8 cellular contexts compared by ENCODE assay signal in the genomic region with DNA sequence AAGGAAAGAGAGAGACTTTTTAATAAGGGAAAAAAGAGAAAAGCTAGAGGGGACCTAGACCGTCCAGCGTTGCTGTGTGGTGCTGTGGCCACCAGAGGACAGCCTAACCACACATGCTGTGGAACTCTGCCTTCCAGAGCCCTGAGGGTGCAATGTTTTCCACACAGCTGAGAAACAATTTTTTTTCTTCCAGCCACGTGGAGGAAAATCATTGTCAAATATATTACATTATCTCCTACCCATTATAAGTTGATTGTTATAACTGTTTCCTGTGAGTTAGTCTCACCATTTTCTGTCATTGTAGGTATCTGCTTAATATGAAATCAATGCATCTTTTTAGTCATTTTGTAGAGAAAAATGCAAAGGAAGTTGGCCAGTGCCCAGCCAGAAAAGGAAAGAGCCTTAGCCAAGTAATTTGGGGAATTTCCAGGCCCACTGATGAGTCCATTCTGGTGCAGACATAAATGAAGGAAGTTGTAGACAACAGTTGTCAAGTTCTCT. TPM values are rescaled to one million over a fixed set of nuclear protein-coding genes. Genes with fewer than 3 reads are reported as not detected.
DNase-seq lines count a peak whose midpoint lies in the region; ATAC-seq and TF ChIP-seq lines count a peak whose summit lies in the region.

No MANE protein-coding gene starts in this region.

- peaks cover 6% of the 10 kb centered on the region for H3K4me1 Mint-ChIP-seq in activated CD8-positive, alpha-beta T cell treated with anti-CD3 and anti-CD28 coated beads for 36 hours (ENCODE audit: low read depth)
- peaks cover 7% of the 10 kb centered on the region for H3K4me1 Mint-ChIP-seq in endothelial cell (ENCODE audit: unreplicated experiment)
- no peaks in the 10 kb centered on the region for H3K4me1 Mint-ChIP-seq in stimulated activated memory B cell treated with anti-CD40 and anti-IgM and Interleukin-4, amounts not matched to agents 10 μg/mL and 1 μg/mL and 100 μg/mL, for 72 hours

- peaks cover 16% of the 10 kb centered on the region for H3K27me3 Mint-ChIP-seq in activated CD8-positive, alpha-beta T cell treated with anti-CD3 and anti-CD28 coated beads for 36 hours
- H3K27me3 Mint-ChIP-seq in endothelial cell (ENCODE audit: unreplicated experiment), result peaks cover 1% of the 10 kb centered on the region
- H3K27me3 Mint-ChIP-seq in stimulated activated memory B cell treated with anti-CD40 and anti-IgM and Interleukin-4, amounts not matched to agents 10 μg/mL and 1 μg/mL and 100 μg/mL, for 72 hours, result peaks cover 23% of the 10 kb centered on the region

- peak; percentile 100 for TF ChIP-seq CTCF in BJ (IDR thresholded peaks at IDR 0.05; ENCODE audit: insufficient read depth, low read depth, low read length)
- TF ChIP-seq CTCF in activated CD8-positive, alpha-beta T cell treated with anti-CD3 and anti-CD28 coated beads for 36 hours (IDR thresholded peaks at IDR 0.05), result peak; percentile 92
- TF ChIP-seq CTCF in endothelial cell (IDR thresholded peaks at IDR 0.05; ENCODE audit: unreplicated experiment), result peak; percentile 83

- no peak overlapping the region for H3K4me3 ChIP-seq in BJ (ENCODE audit: low read depth, low read length)

- POLR2A ChIA-PET in BJ (lab: Charles Lee), result no interaction called here
- POLR2A ChIA-PET in activated CD8-positive, alpha-beta T cell treated with anti-CD3 and anti-CD28 coated beads for 36 hours (lab: Charles Lee), result interaction anchor here (0.7 kb wide), 1 partner anchor 76 kb away, joined by 4 read pairs; no protein-coding TSS in a partner anchor

- no peaks in the 10 kb centered on the region for H3K9me3 Mint-ChIP-seq in activated CD8-positive, alpha-beta T cell treated with anti-CD3 and anti-CD28 coated beads for 36 hours
- H3K9me3 Mint-ChIP-seq in endothelial cell (ENCODE audit: unreplicated experiment), result no peaks in the 10 kb centered on the region
- H3K9me3 Mint-ChIP-seq in stimulated activated memory B cell treated with anti-CD40 and anti-IgM and Interleukin-4, amounts not matched to agents 10 μg/mL and 1 μg/mL and 100 μg/mL, for 72 hours, result no peaks in the 10 kb centered on the region

- no peaks in the 10 kb centered on the region for H3K36me3 Mint-ChIP-seq in activated CD8-positive, alpha-beta T cell treated with anti-CD3 and anti-CD28 coated beads for 36 hours (ENCODE audit: low read depth)
- no peaks in the 10 kb centered on the region for H3K36me3 Mint-ChIP-seq in endothelial cell (ENCODE audit: low read depth, unreplicated experiment)
- H3K36me3 Mint-ChIP-seq in stimulated activated memory B cell treated with anti-CD40 and anti-IgM and Interleukin-4, amounts not matched to agents 10 μg/mL and 1 μg/mL and 100 μg/mL, for 72 hours, result peaks cover 5% of the 10 kb centered on the region

- H3K36me3 ChIP-seq in BJ (ENCODE audit: control insufficient read depth, insufficient read depth, low read length), result no peaks in the 10 kb centered on the region

- no peak overlapping the region for H3K4me3 Mint-ChIP-seq in activated CD8-positive, alpha-beta T cell treated with anti-CD3 and anti-CD28 coated beads for 36 hours
- H3K4me3 Mint-ChIP-seq in endothelial cell (ENCODE audit: unreplicated experiment), result no peak overlapping the region
- no peak overlapping the region for H3K4me3 Mint-ChIP-seq in stimulated activated memory B cell treated with anti-CD40 and anti-IgM and Interleukin-4, amounts not matched to agents 10 μg/mL and 1 μg/mL and 100 μg/mL, for 72 hours

- no peak overlapping the region for H3K27ac Mint-ChIP-seq in activated CD8-positive, alpha-beta T cell treated with anti-CD3 and anti-CD28 coated beads for 36 hours
- H3K27ac Mint-ChIP-seq in endothelial cell (ENCODE audit: unreplicated experiment), result peak overlapping the region; percentile 84
- H3K27ac Mint-ChIP-seq in stimulated activated memory B cell treated with anti-CD40 and anti-IgM and Interleukin-4, amounts not matched to agents 10 μg/mL and 1 μg/mL and 100 μg/mL, for 72 hours, result no peak overlapping the region

- ATAC-seq in GM18868 (IDR thresholded peaks at IDR 0.05; ENCODE audit: unreplicated experiment), result peak; percentile 98
- ATAC-seq in HG03064 (IDR thresholded peaks at IDR 0.05; ENCODE audit: low read depth, unreplicated experiment), result peak; percentile 86
- ATAC-seq in activated CD8-positive, alpha-beta T cell treated with anti-CD3 and anti-CD28 coated beads for 36 hours, result peak; percentile 100
- peak; percentile 72 for ATAC-seq in stimulated activated memory B cell treated with anti-CD40 and anti-IgM and Interleukin-4, amounts not matched to agents 10 μg/mL and 1 μg/mL and 100 μg/mL, for 72 hours

- intact Hi-C loops in activated CD8-positive, alpha-beta T cell treated with anti-CD3 and anti-CD28 coated beads for 36 hours (cut with micrococcal nuclease), result loop anchor here (5.0 kb wide), 1 partner anchor 37 kb away; no protein-coding TSS in a partner anchor

- CTCF ChIA-PET in BJ (lab: Yijun Ruan, JAX), result interaction anchor here (0.6 to 2.7 kb wide), 28 partner anchors 10 to 976 kb away, joined by 3 to 37 read pairs (median 5); no protein-coding TSS in a partner anchor
- CTCF ChIA-PET in activated CD8-positive, alpha-beta T cell treated with anti-CD3 and anti-CD28 coated beads for 36 hours (lab: Charles Lee), result interaction anchor here (0.7 to 6.1 kb wide), 23 partner anchors 9 to 81 kb away, joined by 3 to 64 read pairs (median 5); a partner anchor contains a TSS

- DNase-seq in BJ (ENCODE audit: low read depth) (peak; percentile 24), NCI-H460 (ENCODE audit: extremely low read depth, low read depth) (peak; percentile 51), endothelial cell (ENCODE audit: low spot score) (peak; percentile 68), myocyte (ENCODE audit: low read depth) (peak; percentile 73)
- peak; percentile 77 for DNase-seq in activated CD8-positive, alpha-beta T cell treated with anti-CD3 and anti-CD28 coated beads for 36 hours

- H3K27me3 ChIP-seq in BJ (ENCODE audit: control insufficient read depth, insufficient read depth, low read length), result peaks cover 8% of the 10 kb centered on the region

RNA-seq across cellular contexts. Expression of a gene that starts 5.9 kb away (rescaled TPM):
- polyA plus RNA-seq in BJ (2011; rRNA removed), result 13.9 and 33.3 TPM in 2 replicates
- polyA minus RNA-seq in BJ (2011; rRNA and poly(A)+ RNA removed), result 7.5 and 9.1 TPM in 2 replicates
- total RNA-seq in NCI-H460 (2014; rRNA removed; shearing (Covaris generic)), result 90.1 and 93.7 TPM in 2 replicates
- 82.8 and 168 TPM in 2 replicates for polyA plus RNA-seq in NCI-H460 (2014; cell fraction: nucleus; rRNA removed)
- 10 to 100 TPM; 64.3 to 75.4 TPM for total RNA-seq in activated CD8-positive, alpha-beta T cell treated with anti-CD3 and anti-CD28 coated beads for 36 hours
- total RNA-seq in endothelial cell (ENCODE audit: unreplicated experiment), result 40.1 TPM
- 63.8 and 67.4 TPM in 2 replicates for total RNA-seq in myocyte
- 23.9 TPM for polyA plus RNA-seq in myocyte (2012)

Comparison
In these comparisons a context has a peak if more than half of its experiments do, and no peak if none do; other contexts are left out.
1. DNase-seq: peak in every context shown above with its lines; median percentile 77 in activated CD8-positive, alpha-beta T cell treated with anti-CD3 and anti-CD28 coated beads for 36 hours; 73 in myocyte; 68 in endothelial cell; 51 in NCI-H460; 24 in BJ.